20 cellular contexts compared by ENCODE assay signal in the genomic region with DNA sequence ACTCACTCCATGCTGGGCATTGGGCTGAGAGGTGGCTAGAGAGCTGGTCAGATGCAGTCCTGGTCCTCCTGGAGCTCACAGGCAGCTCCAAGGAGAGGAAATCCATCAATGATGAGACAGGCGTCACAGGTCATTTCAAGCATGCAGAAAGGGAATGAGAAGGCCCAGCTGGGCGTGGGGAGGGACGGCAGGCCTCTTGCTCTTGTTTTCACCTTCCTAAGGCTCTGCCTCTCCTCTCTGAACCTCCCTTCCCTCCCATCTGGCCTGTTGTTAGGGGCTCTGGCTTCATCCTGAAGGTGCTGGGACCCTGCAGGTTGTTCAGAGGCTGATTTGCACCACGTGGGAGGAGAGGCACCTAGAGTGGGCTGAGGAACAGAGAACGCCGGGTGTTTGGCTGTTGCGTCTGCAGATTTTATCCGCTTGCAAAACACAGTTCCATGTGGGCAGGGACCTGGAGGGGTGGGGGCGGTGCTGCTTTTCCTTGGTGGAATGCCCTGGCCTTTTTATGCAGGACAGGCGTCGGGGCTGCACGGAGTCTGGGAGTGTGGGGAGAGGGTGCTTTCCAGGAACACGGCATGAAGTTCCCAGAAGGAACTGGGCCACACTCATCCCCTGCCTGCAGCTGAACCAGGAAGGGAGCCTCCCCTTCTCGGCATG.
"Had no signal": no experiment of that assay in that cellular context is flagged by ENCODE, and none has a peak within 500 bp of the region (broad histone marks: within the 10 kb centered on the region; RNA-seq: fewer than 3 reads in every experiment).

No MANE protein-coding gene starts in this region.

- H3K4me1 Mint-ChIP-seq: activated CD4-positive, alpha-beta memory T cell treated with anti-CD3 and anti-CD28 coated beads, Interleukin-2, amount 10 ng/mL, durations not matched to agents 7 days and 5 days; naive B cell; T-helper 17 cell had no signal

- H3K9me3 Mint-ChIP-seq: activated CD4-positive, alpha-beta memory T cell treated with anti-CD3 and anti-CD28 coated beads, Interleukin-2, amount 10 ng/mL, durations not matched to agents 7 days and 5 days; activated T-cell treated with anti-CD3 and anti-CD28 coated beads, Interleukin-2, amount 50 U/mL, for 24 hours; central memory CD8-positive, alpha-beta T cell; immature natural killer cell; naive B cell; stimulated activated naive CD8-positive, alpha-beta T cell treated with anti-CD3 and anti-CD28 coated beads, Interleukin-15, Interleukin-2, amounts not matched to agents 100 ng/mL and 50 ng/mL, for 24 hours; WTC11 had no signal

- H3K27ac ChIP-seq: body of pancreas, coronary artery, esophagus muscularis mucosa, prostate gland, sigmoid colon, suprapubic skin had no signal

- H3K27me3 ChIP-seq: adrenal gland, body of pancreas, esophagus muscularis mucosa, sigmoid colon had no signal

- H3K4me3 ChIP-seq: adrenal gland, body of pancreas, coronary artery, esophagus muscularis mucosa, lung, prostate gland, sigmoid colon, spleen, suprapubic skin had no signal

- H3K4me1 ChIP-seq: adrenal gland, body of pancreas, prostate gland, sigmoid colon had no signal

- H3K36me3 ChIP-seq: adrenal gland, esophagus muscularis mucosa, prostate gland, sigmoid colon, spleen, suprapubic skin had no signal

- H3K4me3 Mint-ChIP-seq: activated CD4-positive, alpha-beta memory T cell treated with anti-CD3 and anti-CD28 coated beads, Interleukin-2, amount 10 ng/mL, durations not matched to agents 7 days and 5 days; activated T-cell treated with anti-CD3 and anti-CD28 coated beads, Interleukin-2, amount 50 U/mL, for 24 hours; central memory CD8-positive, alpha-beta T cell; immature natural killer cell; naive B cell; stimulated activated naive CD8-positive, alpha-beta T cell treated with anti-CD3 and anti-CD28 coated beads, Interleukin-15, Interleukin-2, amounts not matched to agents 100 ng/mL and 50 ng/mL, for 24 hours; T-helper 17 cell; WTC11 had no signal

- DNase-seq: activated CD4-positive, alpha-beta memory T cell treated with anti-CD3 and anti-CD28 coated beads, Interleukin-2, amount 10 ng/mL, durations not matched to agents 7 days and 5 days; activated CD4-positive, alpha-beta T cell treated with anti-CD3 and anti-CD28 coated beads for 4 hours; activated naive CD4-positive, alpha-beta T cell treated with anti-CD3 and anti-CD28 coated beads, Interleukin-2, amount 50 U/mL, for 16 hours; activated T-cell treated with anti-CD3 and anti-CD28 coated beads, Interleukin-2, amount 50 U/mL, for 24 hours; adrenal gland; body of pancreas; immature natural killer cell; naive B cell; sigmoid colon; T-helper 17 cell; trophoblast cell had no signal

- H3K27ac Mint-ChIP-seq: activated CD4-positive, alpha-beta memory T cell treated with anti-CD3 and anti-CD28 coated beads, Interleukin-2, amount 10 ng/mL, durations not matched to agents 7 days and 5 days; activated T-cell treated with anti-CD3 and anti-CD28 coated beads, Interleukin-2, amount 50 U/mL, for 24 hours; naive B cell; stimulated activated naive CD8-positive, alpha-beta T cell treated with anti-CD3 and anti-CD28 coated beads, Interleukin-15, Interleukin-2, amounts not matched to agents 100 ng/mL and 50 ng/mL, for 24 hours; T-helper 17 cell; WTC11 had no signal

- ATAC-seq: body of pancreas, T-helper 17 cell had no signal

- H3K9me3 ChIP-seq: adrenal gland, body of pancreas, esophagus muscularis mucosa, prostate gland, sigmoid colon, spleen, suprapubic skin had no signal

- H3K36me3 Mint-ChIP-seq: immature natural killer cell, naive B cell, WTC11 had no signal
